In the genomic region with DNA sequence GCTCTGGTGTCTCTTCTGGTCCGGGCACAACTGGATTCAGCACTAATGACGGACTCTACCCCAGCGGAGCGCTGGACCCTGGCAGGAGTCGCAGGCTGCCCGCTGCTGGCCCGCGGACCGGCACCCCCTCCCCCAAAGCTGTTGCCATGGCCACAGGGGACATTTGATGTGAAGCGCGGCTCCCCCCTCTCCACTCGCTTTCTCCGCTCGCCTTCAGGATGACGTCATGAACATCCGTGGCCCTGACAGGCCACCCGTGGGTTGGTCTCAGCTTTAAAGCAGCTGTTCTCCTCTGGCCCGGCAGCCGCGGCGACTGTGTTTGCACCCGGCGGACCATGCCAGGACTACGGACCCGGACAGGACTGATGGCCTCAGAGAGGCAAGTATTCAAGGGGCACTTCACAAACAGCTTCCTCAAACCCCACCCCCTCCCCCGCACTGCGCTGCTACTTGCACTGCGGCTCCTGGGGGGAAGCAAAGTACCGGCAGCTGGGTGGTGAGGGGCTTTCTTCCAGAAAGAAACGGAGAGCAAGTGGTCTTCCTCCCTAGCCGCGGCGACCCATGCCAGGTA, we compare ENCODE assay signal across 10 cellular contexts. TPM values are rescaled to one million over a fixed set of nuclear protein-coding genes. Genes with fewer than 3 reads are reported as not detected.
DNase-seq lines count a peak whose midpoint lies in the region; ATAC-seq, FAIRE-seq and TF ChIP-seq lines count a peak whose summit lies in the region.
"Had no signal": no experiment of that assay in that cellular context is flagged by ENCODE, and none has a peak within 500 bp of the region (broad histone marks: within the 10 kb centered on the region; RNA-seq: fewer than 3 reads in every experiment).

No MANE protein-coding gene starts in this region.

- POLR2A ChIA-PET in A549 (lab: Yijun Ruan, JAX), result no interaction called here

- H3K4me3 ChIP-seq in A549, result peak overlapping the region; percentile 33
- H3K4me3 ChIP-seq in H7 (ENCODE audit: insufficient read depth, low read depth, low read length), result peak overlapping the region; percentile 45
- peak overlapping the region; percentile 72 for H3K4me3 ChIP-seq in adipocyte (ENCODE audit: low read length)

- H3K27ac ChIP-seq in A549, result no peak overlapping the region

- TF ChIP-seq RAD21 in A549 (conservative IDR thresholded peaks at IDR 0.05 in 1 of 2, IDR thresholded peaks at IDR 0.05 in 1 of 2), result no peak

- TF ChIP-seq EP300 in A549 (IDR thresholded peaks at IDR 0.05), result no peak

- no peak for FAIRE-seq in A549 (lab: Jason Lieb, UNC)

- peak overlapping the region; percentile 68 for H3K4me2 ChIP-seq in A549

- H3K9me3 ChIP-seq in A549 (no peaks in the 10 kb centered on the region), adipocyte (ENCODE audit: control insufficient read depth, low read length) (no peaks in the 10 kb centered on the region)

- peak; percentile 22 to 50; a peak in 3 of 6 replicates for ATAC-seq in A549
- ATAC-seq in GM21576 (IDR thresholded peaks at IDR 0.05; ENCODE audit: unreplicated experiment), result no peak
- ATAC-seq in GM21515 (IDR thresholded peaks at IDR 0.05; ENCODE audit: unreplicated experiment), result no peak

- no peaks in the 10 kb centered on the region for H3K36me3 ChIP-seq in H7 (replicated peaks; ENCODE audit: control insufficient read depth, insufficient read depth, low read length)
- no peaks in the 10 kb centered on the region for H3K36me3 ChIP-seq in adipocyte (ENCODE audit: control insufficient read depth, insufficient read depth, low read length, severe bottlenecking)

- DNase-seq in A549 (ENCODE audit: low read depth in 1 of 2, low spot score in 1 of 2) (no peak), H7 (peak; percentile 66), adipocyte (ENCODE audit: low read depth) (no peak), midbrain (lab: John Stamatoyannopoulos, UW) (peak; percentile 37), GM10266 (ENCODE audit: extremely low spot score) (no peak), DMS153 treated with DMSO at 0.1 percent for 48 hours (lab: John Stamatoyannopoulos, UW; ENCODE audit: unreplicated experiment) (no peak)
- DNase-seq: aorta; CD4-positive, alpha-beta T cell had no signal

- no peak for TF ChIP-seq CTCF in A549 (IDR thresholded peaks at IDR 0.05)
- no peak for TF ChIP-seq CTCF in GM10266 (IDR thresholded peaks at IDR 0.05; ENCODE audit: control insufficient read depth, insufficient read depth, low read depth, missing control alignments)

- H3K4me1 ChIP-seq in A549, result peaks cover 19% of the 10 kb centered on the region
- peaks cover 22% of the 10 kb centered on the region for H3K4me1 ChIP-seq in adipocyte (ENCODE audit: control insufficient read depth, insufficient read depth, low read length)

- H3K9ac ChIP-seq in adipocyte (ENCODE audit: low read length), result peak overlapping the region; percentile 56

- TF ChIP-seq POLR2A in A549 (IDR thresholded peaks at IDR 0.05; ENCODE audit: low read length), result no peak

- WGBS in A549 (ENCODE audit: missing lambda C conversion rate), result 3% methylated on average over 18 of the region's 33 CpGs

- CTCF ChIA-PET in A549 (lab: Yijun Ruan, JAX), result interaction anchor here (0.9 to 2.2 kb wide), 3 partner anchors 11 to 28 kb away, joined by 3 to 13 read pairs (median 3); no protein-coding TSS in a partner anchor

- H3K27me3 ChIP-seq in H7 (ENCODE audit: control insufficient read depth, insufficient read depth, low read length) (peaks cover 45% of the 10 kb centered on the region), adipocyte (replicated peaks; ENCODE audit: control insufficient read depth, insufficient read depth, low read length) (peaks cover 53% of the 10 kb centered on the region)

TF ChIP-seq in A549, 52 proteins besides CTCF, POLR2A, EP300 and RAD21:
- TF ChIP-seq, protein P1, sequence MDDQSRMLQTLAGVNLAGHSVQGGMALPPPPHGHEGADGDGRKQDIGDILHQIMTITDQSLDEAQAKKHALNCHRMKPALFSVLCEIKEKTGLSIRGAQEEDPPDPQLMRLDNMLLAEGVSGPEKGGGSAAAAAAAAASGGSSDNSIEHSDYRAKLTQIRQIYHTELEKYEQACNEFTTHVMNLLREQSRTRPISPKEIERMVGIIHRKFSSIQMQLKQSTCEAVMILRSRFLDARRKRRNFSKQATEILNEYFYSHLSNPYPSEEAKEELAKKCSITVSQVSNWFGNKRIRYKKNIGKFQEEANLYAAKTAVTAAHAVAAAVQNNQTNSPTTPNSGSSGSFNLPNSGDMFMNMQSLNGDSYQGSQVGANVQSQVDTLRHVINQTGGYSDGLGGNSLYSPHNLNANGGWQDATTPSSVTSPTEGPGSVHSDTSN (IDR thresholded peaks at IDR 0.05), result no peak
- TF ChIP-seq, protein P2, sequence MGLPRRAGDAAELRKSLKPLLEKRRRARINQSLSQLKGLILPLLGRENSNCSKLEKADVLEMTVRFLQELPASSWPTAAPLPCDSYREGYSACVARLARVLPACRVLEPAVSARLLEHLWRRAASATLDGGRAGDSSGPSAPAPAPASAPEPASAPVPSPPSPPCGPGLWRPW (IDR thresholded peaks at IDR 0.05), result no peak
- TF ChIP-seq CHD2 (IDR thresholded peaks at IDR 0.05; ENCODE audit: low read length, partially characterized antibody) (no peak), KDM1A (IDR thresholded peaks at IDR 0.05; ENCODE audit: low read depth) (no peak), EHF (CRISPR knock-in tag; IDR thresholded peaks at IDR 0.05) (no peak), RFX5 (IDR thresholded peaks at IDR 0.05) (no peak), HDAC2 (IDR thresholded peaks at IDR 0.05) (no peak), TFCP2L1 (CRISPR knock-in tag; IDR thresholded peaks at IDR 0.05) (no peak), ZNF302 (CRISPR knock-in tag; IDR thresholded peaks at IDR 0.05) (no peak), CBX2 (IDR thresholded peaks at IDR 0.05; ENCODE audit: borderline replicate concordance, low read depth) (no peak), JUNB (IDR thresholded peaks at IDR 0.05) (no peak), HOXB5 (CRISPR knock-in tag; IDR thresholded peaks at IDR 0.05) (no peak), FOXS1 (CRISPR knock-in tag; IDR thresholded peaks at IDR 0.05) (no peak), NFE2L2 (conservative IDR thresholded peaks at IDR 0.05; ENCODE audit: low read length) (no peak), BHLHE40 (IDR thresholded peaks at IDR 0.05; ENCODE audit: low read depth, low read length) (no peak), CBX8 (IDR thresholded peaks at IDR 0.05) (no peak)
- TF ChIP-seq, protein P3, sequence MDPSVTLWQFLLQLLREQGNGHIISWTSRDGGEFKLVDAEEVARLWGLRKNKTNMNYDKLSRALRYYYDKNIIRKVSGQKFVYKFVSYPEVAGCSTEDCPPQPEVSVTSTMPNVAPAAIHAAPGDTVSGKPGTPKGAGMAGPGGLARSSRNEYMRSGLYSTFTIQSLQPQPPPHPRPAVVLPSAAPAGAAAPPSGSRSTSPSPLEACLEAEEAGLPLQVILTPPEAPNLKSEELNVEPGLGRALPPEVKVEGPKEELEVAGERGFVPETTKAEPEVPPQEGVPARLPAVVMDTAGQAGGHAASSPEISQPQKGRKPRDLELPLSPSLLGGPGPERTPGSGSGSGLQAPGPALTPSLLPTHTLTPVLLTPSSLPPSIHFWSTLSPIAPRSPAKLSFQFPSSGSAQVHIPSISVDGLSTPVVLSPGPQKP (IDR thresholded peaks at IDR 0.05; ENCODE audit: low read depth, low read length), result no peak
- TF ChIP-seq, protein P4, sequence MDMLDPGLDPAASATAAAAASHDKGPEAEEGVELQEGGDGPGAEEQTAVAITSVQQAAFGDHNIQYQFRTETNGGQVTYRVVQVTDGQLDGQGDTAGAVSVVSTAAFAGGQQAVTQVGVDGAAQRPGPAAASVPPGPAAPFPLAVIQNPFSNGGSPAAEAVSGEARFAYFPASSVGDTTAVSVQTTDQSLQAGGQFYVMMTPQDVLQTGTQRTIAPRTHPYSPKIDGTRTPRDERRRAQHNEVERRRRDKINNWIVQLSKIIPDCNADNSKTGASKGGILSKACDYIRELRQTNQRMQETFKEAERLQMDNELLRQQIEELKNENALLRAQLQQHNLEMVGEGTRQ (IDR thresholded peaks at IDR 0.05), result no peak

RNA-seq across cellular contexts. Expression of a gene that starts 16.7 kb away (rescaled TPM):
- polyA plus RNA-seq in A549 (2011; rRNA removed) (74.9 and 81.7 TPM in 2 replicates), A549 (2017; fragmentation: RNase III; extraction: RNeasy Plus Mini Kit Qiagen cat#74134 plus additional on column Dnase treatment) (57.2 to 65.5 TPM (median 62.9 TPM) in 3 replicates)
- polyA plus RNA-seq in A549 (2012; cell fraction: cytosol; rRNA removed), result 53.3 and 68.6 TPM in 2 replicates
- 128 and 155 TPM in 2 replicates for polyA plus RNA-seq in A549 (2012; cell fraction: nucleus; rRNA removed)
- 129 and 164 TPM in 2 replicates for polyA minus RNA-seq in A549 (2011; rRNA and poly(A)+ RNA removed)
- total RNA-seq in H7 (2014; rRNA removed; shearing (Covaris generic)), result 60.7 and 64.8 TPM in 2 replicates

RNA-seq across cellular contexts. Expression of a gene that starts 34.4 kb away (rescaled TPM):
- polyA plus RNA-seq in A549 (2011; rRNA removed) (47.4 and 65.8 TPM in 2 replicates), A549 (2017; fragmentation: RNase III; extraction: RNeasy Plus Mini Kit Qiagen cat#74134 plus additional on column Dnase treatment) (6.1 to 10.5 TPM (median 7.2 TPM) in 3 replicates)
- polyA plus RNA-seq in A549 (2012; cell fraction: cytosol; rRNA removed), result 29.1 and 29.9 TPM in 2 replicates
- polyA plus RNA-seq in A549 (2012; cell fraction: nucleus; rRNA removed), result 19.6 and 26.9 TPM in 2 replicates
- polyA minus RNA-seq in A549 (2011; rRNA and poly(A)+ RNA removed), result 17.5 and 24.0 TPM in 2 replicates
- 0.14 and 3.4 TPM in 2 replicates for total RNA-seq in H7 (2014; rRNA removed; shearing (Covaris generic))

RNA-seq across cellular contexts. Expression of a gene that starts 58.0 kb away (rescaled TPM):
- 12.4 and 15.6 TPM in 2 replicates for polyA plus RNA-seq in A549 (2011; rRNA removed)
- polyA plus RNA-seq in A549 (2012; cell fraction: cytosol; rRNA removed), result 3.5 and 6.2 TPM in 2 replicates
- 4.4 and 7.3 TPM in 2 replicates for polyA plus RNA-seq in A549 (2012; cell fraction: nucleus; rRNA removed)
- polyA plus RNA-seq in A549 (2017; fragmentation: RNase III; extraction: RNeasy Plus Mini Kit Qiagen cat#74134 plus additional on column Dnase treatment), result 3.9 to 5.2 TPM (median 4.9 TPM) in 3 replicates
- polyA minus RNA-seq in A549 (2011; rRNA and poly(A)+ RNA removed), result 22.2 and 22.7 TPM in 2 replicates
- 7.7 and 8.2 TPM in 2 replicates for total RNA-seq in H7 (2014; rRNA removed; shearing (Covaris generic))

Comparison
In these comparisons a context has a peak if more than half of its experiments do, and no peak if none do; other contexts are left out.
1. ATAC-seq: peak in A549 (2 of 2); none in GM21576 (single experiment) and GM21515 (single experiment).
2. DNase-seq: peak in H7 (single experiment) and midbrain (single experiment); none in A549 (0 of 2), adipocyte (single experiment), GM10266 (single experiment) and DMS153 treated with DMSO at 0.1 percent for 48 hours (single experiment).
3. Peak in every context shown above with its lines, with median percentiles within 50 percentile points of each other: H3K4me3 ChIP-seq.